Comparison of ENCODE assay signal across 9 cellular contexts in the genomic region with DNA sequence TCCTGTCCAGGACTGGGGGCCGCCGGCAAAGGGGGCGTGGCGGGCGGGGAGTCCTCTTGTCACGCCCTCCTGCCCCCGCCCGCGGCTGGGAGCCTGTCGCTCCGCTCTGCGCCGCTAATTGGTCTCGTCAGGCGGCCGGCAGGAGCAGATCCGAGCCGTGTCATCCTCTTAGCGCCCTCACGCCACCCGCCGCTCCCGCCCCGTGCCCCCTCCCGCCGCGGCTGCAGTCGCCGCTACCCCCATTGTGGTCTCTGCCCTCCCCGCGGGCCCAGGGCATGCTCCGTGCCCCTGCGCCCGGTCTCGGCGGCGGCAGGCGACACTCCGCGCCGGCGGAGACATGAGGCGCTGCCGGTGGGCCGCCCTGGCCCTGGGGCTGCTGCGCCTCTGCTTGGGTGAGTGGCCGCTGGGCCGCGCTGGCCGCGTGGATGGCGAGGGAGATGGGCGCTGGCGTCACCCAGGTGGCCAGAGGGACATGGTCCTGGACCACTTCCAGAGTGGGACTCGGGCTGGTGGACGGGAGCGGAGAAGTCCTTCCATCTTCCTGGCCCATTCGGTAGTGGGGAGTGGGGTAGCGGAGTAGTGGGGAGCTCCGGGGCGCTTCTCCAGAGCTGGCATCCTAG. TPM values are rescaled to one million over a fixed set of nuclear protein-coding genes. Genes with fewer than 3 reads are reported as not detected.
DNase-seq lines count a peak whose midpoint lies in the region; ATAC-seq and TF ChIP-seq lines count a peak whose summit lies in the region.
"Had no signal": no experiment of that assay in that cellular context is flagged by ENCODE, and none has a peak within 500 bp of the region (broad histone marks: within the 10 kb centered on the region; RNA-seq: fewer than 3 reads in every experiment).

Gene CDHR1 (plus strand): TSS at position 114 of the 620 bp plus-strand sequence. CDS start 224 bp downstream, at position 338.

- H3F3A ChIP-seq in Loucy (ENCODE audit: low read depth) = no peaks in the 10 kb centered on the region
- H3F3A ChIP-seq in PC-3 (ENCODE audit: low read length, unreplicated experiment) = no peaks in the 10 kb centered on the region

- H3K79me1 ChIP-seq in trophoblast cell (ENCODE audit: low read length) = no peaks in the 10 kb centered on the region

- H4K12ac ChIP-seq in trophoblast cell (ENCODE audit: low read depth, low read length) = no peak within 1 kb of the TSS

- H3K9ac ChIP-seq in Loucy (ENCODE audit: low read depth, low read length, poor library complexity, severe bottlenecking) (no peak within 1 kb of the TSS), trophoblast cell (ENCODE audit: low read length) (no peak within 1 kb of the TSS), PC-3 (ENCODE audit: low read length) (no peak within 1 kb of the TSS)

- no CpG with 5 or more reads among the region's 61 CpGs for WGBS in trophoblast cell (ENCODE audit: extremely low coverage, insufficient coverage, insufficient read length)

- no peak within 1 kb of the TSS; the same call in 1 of the 2 replicates for H2AFZ ChIP-seq in Loucy (ENCODE audit: low read length)
- H2AFZ ChIP-seq in trophoblast cell (ENCODE audit: insufficient read depth, low read length, poor library complexity) = no peak within 1 kb of the TSS
- H2AFZ ChIP-seq in PC-3 (ENCODE audit: low read length) = no peak within 1 kb of the TSS

- no peaks in the 10 kb centered on the region for H3K79me2 ChIP-seq in Loucy (ENCODE audit: insufficient read depth, low read length)
- no peaks in the 10 kb centered on the region for H3K79me2 ChIP-seq in trophoblast cell (ENCODE audit: control insufficient read depth, insufficient read depth, low read length, poor library complexity)
- no peaks in the 10 kb centered on the region for H3K79me2 ChIP-seq in PC-3 (ENCODE audit: low read length)

- POLR2A ChIA-PET in PC-3 (lab: Charles Lee; ENCODE audit: unreplicated experiment) = no interaction called here

- DNase-seq in EL (peak; percentile 14), foreskin keratinocyte (no peak), trophoblast cell (peak in 1 of 2 donors; percentile 20), PC-3 (no peak), NCI-H226 (no peak)
- peak; percentile 15 to 16 for DNase-seq in activated CD8-positive, alpha-beta memory T cell treated with anti-CD3 and anti-CD28 coated beads for 4 hours (ENCODE audit: low read depth in 2 of 2)

- no peak within 1 kb of the TSS for H2BK5ac ChIP-seq in trophoblast cell (ENCODE audit: low read depth, low read length, poor library complexity)

- no peak within 1 kb of the TSS for H4K91ac ChIP-seq in trophoblast cell (ENCODE audit: low read depth, low read length)

- no peaks in the 10 kb centered on the region for H3K27me3 ChIP-seq in Loucy (ENCODE audit: insufficient read depth, low read length, poor library complexity, severe bottlenecking)
- peaks cover 52% of the 10 kb centered on the region for H3K27me3 ChIP-seq in foreskin keratinocyte
- H3K27me3 ChIP-seq in trophoblast cell (ENCODE audit: insufficient read depth, low read length) = peaks cover 37% of the 10 kb centered on the region
- peaks cover 81% of the 10 kb centered on the region for H3K27me3 ChIP-seq in PC-3 (ENCODE audit: low read length)

- H3K18ac ChIP-seq in trophoblast cell (ENCODE audit: low read length) = no peak within 1 kb of the TSS

- H3K9me3 ChIP-seq in Loucy (ENCODE audit: insufficient read depth, low read depth, low read length) = no peaks in the 10 kb centered on the region
- no peaks in the 10 kb centered on the region for H3K9me3 ChIP-seq in trophoblast cell (ENCODE audit: insufficient read depth, low read depth, low read length)
- no peaks in the 10 kb centered on the region for H3K9me3 ChIP-seq in PC-3 (ENCODE audit: low read length)

- H3K36me3 ChIP-seq in Loucy (ENCODE audit: insufficient read depth, low read length) (no peaks in the 10 kb centered on the region), trophoblast cell (ENCODE audit: control insufficient read depth in 1 of 2, insufficient read depth in 2 of 2, low read length in 2 of 2) (no peaks in the 10 kb centered on the region), PC-3 (ENCODE audit: low read depth, low read length) (no peaks in the 10 kb centered on the region)

- H3K4me2 ChIP-seq in Loucy (ENCODE audit: low read depth, low read length, poor library complexity, severe bottlenecking) (peak within 1 kb of the TSS; percentile 9), trophoblast cell (ENCODE audit: low read length) (peak within 1 kb of the TSS; percentile 66), PC-3 (ENCODE audit: low read length) (no peak within 1 kb of the TSS)

- no peak within 1 kb of the TSS for H3K23ac ChIP-seq in trophoblast cell (ENCODE audit: low read length)

- no peak within 1 kb of the TSS for H2BK12ac ChIP-seq in trophoblast cell (ENCODE audit: low read length)

- H4K20me1 ChIP-seq in Loucy (ENCODE audit: insufficient read depth, low read length, poor library complexity, severe bottlenecking) (no peaks in the 10 kb centered on the region), PC-3 (ENCODE audit: low read length) (no peaks in the 10 kb centered on the region)

- H2AK5ac ChIP-seq in trophoblast cell (ENCODE audit: low read length) = no peak within 1 kb of the TSS

- H4K8ac ChIP-seq in trophoblast cell (ENCODE audit: low read depth, low read length) = no peak within 1 kb of the TSS

- H3K4me1 ChIP-seq in Loucy (ENCODE audit: insufficient read depth, low read length, poor library complexity, severe bottlenecking) (peaks cover 6% of the 10 kb centered on the region), foreskin keratinocyte (no peaks in the 10 kb centered on the region), trophoblast cell (ENCODE audit: control insufficient read depth in 1 of 2, insufficient read depth in 2 of 2, low read length in 2 of 2) (peaks cover 3 to 5% of the 10 kb centered on the region in 2 experiments), PC-3 (ENCODE audit: insufficient read depth, low read length) (no peaks in the 10 kb centered on the region)

- ATAC-seq in GM21515 (IDR thresholded peaks at IDR 0.05; ENCODE audit: unreplicated experiment) (peak; percentile 77), foreskin keratinocyte (peak; percentile 74), PC-3 (no peak)

- no peak within 1 kb of the TSS for H2BK120ac ChIP-seq in trophoblast cell (ENCODE audit: insufficient read depth, low read length, poor library complexity)

- TF ChIP-seq CTCF in Loucy (conservative IDR thresholded peaks at IDR 0.05; ENCODE audit: low read length) (no peak), foreskin keratinocyte (conservative IDR thresholded peaks at IDR 0.05) (no peak), PC-3 (conservative IDR thresholded peaks at IDR 0.05; ENCODE audit: low read depth, low read length) (no peak)

- H3K9me2 ChIP-seq in Loucy (replicated peaks; ENCODE audit: low read depth, low read length) (no peaks in the 10 kb centered on the region), PC-3 (replicated peaks; ENCODE audit: low read length) (no peaks in the 10 kb centered on the region)

- BruUV-seq in PC-3 (replicated peaks; lab: Mats Ljungman, UMichigan) = no TSS peak

- CTCF ChIA-PET in PC-3 (lab: Charles Lee) = no interaction called here

- H3K27ac ChIP-seq in foreskin keratinocyte (no peak within 1 kb of the TSS), trophoblast cell (ENCODE audit: low read depth, low read length) (no peak within 1 kb of the TSS), PC-3 (ENCODE audit: low read length) (no peak within 1 kb of the TSS)
- H3K27ac ChIP-seq: SK-N-MC had no signal

- H3K4ac ChIP-seq in trophoblast cell (ENCODE audit: low read depth, low read length) = no peak within 1 kb of the TSS

- H3K4me3 ChIP-seq in Loucy (ENCODE audit: low read length, poor library complexity, severe bottlenecking) (peak within 1 kb of the TSS; percentile 30), trophoblast cell (ENCODE audit: low read depth, low read length) (peak within 1 kb of the TSS; percentile 39), PC-3 (ENCODE audit: low read length) (no peak within 1 kb of the TSS)
- H3K4me3 ChIP-seq: SK-N-MC had no signal

- H3K14ac ChIP-seq in trophoblast cell (ENCODE audit: low read length) = no peak within 1 kb of the TSS

- intact Hi-C loops in PC-3 (cut with micrococcal nuclease) = no loop called here

RNA-seq across cellular contexts. Expression of gene CDHR1, which starts in this region (rescaled TPM):
- 0.92 and 1.8 TPM in 2 replicates for total RNA-seq in foreskin keratinocyte
- 0.51 and 1.2 TPM in 2 replicates for polyA plus RNA-seq in foreskin keratinocyte
- 0.06 and 0.08 TPM in 2 replicates for polyA plus RNA-seq in trophoblast cell (2013)
- not detected in 2 replicates for total RNA-seq in PC-3 (2014; rRNA removed)

Comparison
In these comparisons a context has a peak if more than half of its experiments do, and no peak if none do; other contexts are left out.
1. DNase-seq: peak in EL (single experiment) and activated CD8-positive, alpha-beta memory T cell treated with anti-CD3 and anti-CD28 coated beads for 4 hours (2 of 2); none in foreskin keratinocyte (0 of 2), PC-3 (single experiment) and NCI-H226 (single experiment).